ENCODE assay signal across 23 cellular contexts in genomic region chr7:123075838-123076462, GRCh38.
DNase-seq lines count a peak whose midpoint lies in the region; ATAC-seq and TF ChIP-seq lines count a peak whose summit lies in the region.
"Had no signal": no experiment of that assay in that cellular context is flagged by ENCODE, and none has a peak within 500 bp of the region (broad histone marks: within the 10 kb centered on the region; RNA-seq: fewer than 3 reads in every experiment).

No MANE protein-coding gene starts in this region.

- peak; percentile 6 for DNase-seq in GM20000 (ENCODE audit: low spot score)
- peak; percentile 4 for DNase-seq in SKM-1 (lab: John Stamatoyannopoulos, UW; ENCODE audit: unreplicated experiment)
- DNase-seq in superior temporal gyrus (ENCODE audit: extremely low spot score), result no peak
- no peak for DNase-seq in activated T-cell treated with anti-CD3 and anti-CD28 coated beads, Interleukin-2, amount 50 U/mL, for 48 hours
- DNase-seq in lower leg skin (ENCODE audit: low spot score in 2 of 2), result no peak
- no peak for DNase-seq in ureter (ENCODE audit: low spot score)
- DNase-seq: activated CD4-positive, alpha-beta T cell treated with anti-CD3 and anti-CD28 coated beads, Interleukin-2, amount 10 ng/mL, durations not matched to agents 24 days and 14 days; activated CD8-positive, alpha-beta memory T cell treated with anti-CD3 and anti-CD28 coated beads, Interleukin-2, amount 50 U/mL, for 4 hours; activated naive CD4-positive, alpha-beta T cell; Calu3; heart left ventricle; KBM-7; NCI-H2107; NCI-H526 treated with DMSO at 0.1 percent for 48 hours; retina; stimulated activated naive CD8-positive, alpha-beta T cell treated with anti-CD3 and anti-CD28 coated beads, Interleukin-15, amount 100 ng/mL, for 72 hours; upper lobe of right lung had no signal

- H3K4me3 ChIP-seq in ACC112 (ENCODE audit: low read depth, low read length) (no peak overlapping the region), lower leg skin (ENCODE audit: low read depth, poor library complexity, severe bottlenecking) (no peak overlapping the region)
- H3K4me3 ChIP-seq: ascending aorta, heart left ventricle, upper lobe of right lung had no signal

- intact Hi-C loops in lower leg skin (cut with DNase I; ENCODE audit: low total_unique reads), result no loop called here

- TF ChIP-seq POLR2A in lower leg skin (IDR thresholded peaks at IDR 0.05), result no peak

- WGBS in lower leg skin, 2 donors, result 15% methylated on average over 4 of the region's 4 CpGs

- no peaks in the 10 kb centered on the region for H3K27me3 ChIP-seq in ACC112 (ENCODE audit: insufficient read depth, low read length)
- H3K27me3 ChIP-seq: ascending aorta, neutrophil, upper lobe of right lung had no signal

- no peaks in the 10 kb centered on the region for H3K4me1 ChIP-seq in ACC112 (ENCODE audit: control insufficient read depth, insufficient read depth, low read length, unreplicated experiment)
- H3K4me1 ChIP-seq: ascending aorta, heart left ventricle, upper lobe of right lung had no signal

- H3K27ac ChIP-seq in ACC112 (ENCODE audit: low read depth, low read length), result no peak overlapping the region
- H3K27ac ChIP-seq: 22Rv1, ascending aorta, heart left ventricle, neutrophil, upper lobe of right lung had no signal

- ATAC-seq in HG03060 (IDR thresholded peaks at IDR 0.05; ENCODE audit: low read depth, unreplicated experiment), result peak; percentile 72
- ATAC-seq: heart left ventricle; SK-N-SH treated with all-trans-retinoic acid at 6 μM for 48 hours; stimulated activated naive CD8-positive, alpha-beta T cell treated with anti-CD3 and anti-CD28 coated beads, Interleukin-15, amount 100 ng/mL, for 72 hours; upper lobe of right lung had no signal

- no peaks in the 10 kb centered on the region for H3K36me3 ChIP-seq in ACC112 (ENCODE audit: insufficient read depth, low read length)
- H3K36me3 ChIP-seq: ascending aorta, heart left ventricle, neutrophil, upper lobe of right lung had no signal

- peak overlapping the region; percentile 4 for H2AFZ ChIP-seq in ACC112 (ENCODE audit: low read length, unreplicated experiment)

- no peaks in the 10 kb centered on the region for H3K79me2 ChIP-seq in ACC112 (ENCODE audit: control insufficient read depth, insufficient read depth, low read length, unreplicated experiment)

- TF ChIP-seq CTCF in GM20000 (IDR thresholded peaks at IDR 0.05; ENCODE audit: extremely low read depth, missing control alignments) (no peak), lower leg skin (IDR thresholded peaks at IDR 0.05) (no peak)

Comparison
In these comparisons a context has a peak if more than half of its experiments do, and no peak if none do; other contexts are left out.
1. DNase-seq: peak in GM20000 (single experiment) and SKM-1 (single experiment); none in superior temporal gyrus (single experiment), activated T-cell treated with anti-CD3 and anti-CD28 coated beads, Interleukin-2, amount 50 U/mL, for 48 hours (0 of 2), lower leg skin (0 of 2) and ureter (single experiment).